In genomic region chr18:59502899-59503245, GRCh38 we compare ENCODE assay signal across 12 cellular contexts.
DNase-seq lines count a peak whose midpoint lies in the region; ATAC-seq and TF ChIP-seq lines count a peak whose summit lies in the region.
"Had no signal": no experiment of that assay in that cellular context is flagged by ENCODE, and none has a peak within 500 bp of the region (broad histone marks: within the 10 kb centered on the region; RNA-seq: fewer than 3 reads in every experiment).

No MANE protein-coding gene starts in this region.

- H3K4me3 ChIP-seq in ACC112 (ENCODE audit: low read depth, low read length) (peak overlapping the region; percentile 62), neuronal stem cell (ENCODE audit: low read length in 2 of 2) (no peak overlapping the region)
- H3K4me3 ChIP-seq: mucosa of descending colon had no signal

- intact Hi-C loops in left cardiac atrium (cut with DNase I) = no loop called here

- no peak overlapping the region for H2AK5ac ChIP-seq in neuronal stem cell (ENCODE audit: low read depth, low read length)

- no peak overlapping the region for H4K8ac ChIP-seq in neuronal stem cell (ENCODE audit: low read depth, low read length)

- no peaks in the 10 kb centered on the region for H3K27me3 ChIP-seq in ACC112 (ENCODE audit: insufficient read depth, low read length)
- no peaks in the 10 kb centered on the region for H3K27me3 ChIP-seq in neuronal stem cell (ENCODE audit: control insufficient read depth in 3 of 3, insufficient read depth in 3 of 3, low read depth in 1 of 3, low read length in 3 of 3)

- peaks cover 52% of the 10 kb centered on the region for H3K4me1 ChIP-seq in ACC112 (ENCODE audit: control insufficient read depth, insufficient read depth, low read length, unreplicated experiment)
- peaks cover 0 to 5% of the 10 kb centered on the region in 2 donors for H3K4me1 ChIP-seq in neuronal stem cell (ENCODE audit: control insufficient read depth in 2 of 2, insufficient read depth in 1 of 2, low read depth in 1 of 2, low read length in 2 of 2)

- peak overlapping the region; percentile 15 for H2AFZ ChIP-seq in ACC112 (ENCODE audit: low read length, unreplicated experiment)
- H2AFZ ChIP-seq in neuronal stem cell (ENCODE audit: low read length) = peak overlapping the region; percentile 45

- no peak overlapping the region for H4K91ac ChIP-seq in neuronal stem cell (ENCODE audit: low read depth, low read length, poor library complexity)

- H3K18ac ChIP-seq in neuronal stem cell (ENCODE audit: low read length) = no peak overlapping the region

- H3K9me3 Mint-ChIP-seq in activated T-cell treated with anti-CD3 and anti-CD28 coated beads, Interleukin-2, amount 50 U/mL, for 4 hours = peaks cover 8% of the 10 kb centered on the region

- no peak for DNase-seq in left cardiac atrium
- DNase-seq in neuronal stem cell (ENCODE audit: low spot score) = no peak
- DNase-seq in OCI-M2 (lab: John Stamatoyannopoulos, UW; ENCODE audit: unreplicated experiment) = no peak
- no peak for DNase-seq in HCEC 1CT
- DNase-seq in activated T-cell treated with anti-CD3 and anti-CD28 coated beads, Interleukin-2, amount 50 U/mL, for 4 hours = no peak
- DNase-seq: activated naive CD4-positive, alpha-beta T cell treated with anti-CD3 and anti-CD28 coated beads, Interleukin-2, amount 50 U/mL, for 16 hours; Calu3; RPMI8226 had no signal

- H2BK120ac ChIP-seq in neuronal stem cell (ENCODE audit: low read depth, low read length) = no peak overlapping the region

- H3K4me1 Mint-ChIP-seq in activated T-cell treated with anti-CD3 and anti-CD28 coated beads, Interleukin-2, amount 50 U/mL, for 4 hours (ENCODE audit: low read depth) = no peaks in the 10 kb centered on the region

- H3K27ac ChIP-seq in ACC112 (ENCODE audit: low read depth, low read length) = peak overlapping the region; percentile 93
- H3K27ac ChIP-seq in neuronal stem cell (replicated peaks; ENCODE audit: low read length) = no peak overlapping the region

- peaks cover 66% of the 10 kb centered on the region for H3K79me2 ChIP-seq in ACC112 (ENCODE audit: control insufficient read depth, insufficient read depth, low read length, unreplicated experiment)

- H3K36me3 Mint-ChIP-seq in activated T-cell treated with anti-CD3 and anti-CD28 coated beads, Interleukin-2, amount 50 U/mL, for 4 hours (ENCODE audit: insufficient read depth) = no peaks in the 10 kb centered on the region

- peaks cover 5% of the 10 kb centered on the region for H3K27me3 Mint-ChIP-seq in activated T-cell treated with anti-CD3 and anti-CD28 coated beads, Interleukin-2, amount 50 U/mL, for 4 hours (ENCODE audit: low read depth)

- WGBS in neuronal stem cell (ENCODE audit: extremely low coverage in 2 of 2, insufficient read length in 2 of 2, insufficient replicate concordance in 1 of 2), 2 donors = no CpG with 5 or more reads among the region's 5 CpGs

- H3K4me2 ChIP-seq in neuronal stem cell (ENCODE audit: insufficient read depth, low read length, poor library complexity, severe bottlenecking) = no peak overlapping the region

- H3K79me1 ChIP-seq in neuronal stem cell (ENCODE audit: low read depth, low read length) = no peaks in the 10 kb centered on the region

- H3K4me3 Mint-ChIP-seq in activated T-cell treated with anti-CD3 and anti-CD28 coated beads, Interleukin-2, amount 50 U/mL, for 4 hours = no peak overlapping the region

- H2BK15ac ChIP-seq in neuronal stem cell (ENCODE audit: low read length) = no peak overlapping the region

- no peak overlapping the region for H2BK12ac ChIP-seq in neuronal stem cell (ENCODE audit: low read length)

- H3K9me3 ChIP-seq in neuronal stem cell (replicated peaks in 1 of 2; ENCODE audit: control insufficient read depth in 2 of 2, insufficient read depth in 1 of 2, low read depth in 1 of 2, low read length in 2 of 2) = peaks cover 0 to 4% of the 10 kb centered on the region in 2 donors
- H3K9me3 ChIP-seq: mucosa of descending colon had no signal

- no peak overlapping the region for H3K9ac ChIP-seq in neuronal stem cell (ENCODE audit: low read depth, low read length, poor library complexity)

- H3K14ac ChIP-seq in neuronal stem cell (ENCODE audit: low read length) = no peak overlapping the region

- H3K4ac ChIP-seq in neuronal stem cell (ENCODE audit: low read length) = no peak overlapping the region

- ATAC-seq in SK-N-SH treated with all-trans-retinoic acid at 6 μM for 48 hours (no peak; the same call in 2 of the 3 replicates), left cardiac atrium (peak; percentile 15 to 21), GM19328 (IDR thresholded peaks at IDR 0.05; ENCODE audit: unreplicated experiment) (no peak)
- ATAC-seq in activated T-cell treated with anti-CD3 and anti-CD28 coated beads, Interleukin-2, amount 50 U/mL, for 4 hours = no peak

- H2BK5ac ChIP-seq in neuronal stem cell (ENCODE audit: low read length) = no peak overlapping the region

- H3K23ac ChIP-seq in neuronal stem cell (ENCODE audit: low read depth, low read length, poor library complexity) = no peak overlapping the region

- H3K36me3 ChIP-seq in ACC112 (ENCODE audit: insufficient read depth, low read length) (0 out of 2 replicates have a peak, but pooled peaks cover 3% of the 10 kb centered on the region), neuronal stem cell (replicated peaks in 1 of 2; ENCODE audit: control insufficient read depth in 2 of 2, insufficient read depth in 2 of 2, low read length in 2 of 2) (no peaks in the 10 kb centered on the region)

TF ChIP-seq in SK-N-SH treated with all-trans-retinoic acid at 6 μM for 48 hours, 23 proteins besides CTCF, POLR2A, EP300 and RAD21 (continues in another document):
- TF ChIP-seq ZNF70 (CRISPR knock-in tag; IDR thresholded peaks at IDR 0.05) = no peak
- peak; percentile 38; the same call in 1 of the 2 replicates for TF ChIP-seq TCF4 (CRISPR knock-in tag; IDR thresholded peaks at IDR 0.05; ENCODE audit: borderline replicate concordance)
- no peak for TF ChIP-seq POU6F1 (CRISPR knock-in tag; IDR thresholded peaks at IDR 0.05; ENCODE audit: borderline replicate concordance, low read depth)
- no peak for TF ChIP-seq CSRNP3 (CRISPR knock-in tag; IDR thresholded peaks at IDR 0.05)
- no peak for TF ChIP-seq BACH2 (CRISPR knock-in tag; IDR thresholded peaks at IDR 0.05; ENCODE audit: borderline replicate concordance)
- TF ChIP-seq OSR1 (CRISPR knock-in tag; IDR thresholded peaks at IDR 0.05) = no peak
- TF ChIP-seq PATZ1 (CRISPR knock-in tag; IDR thresholded peaks at IDR 0.05; ENCODE audit: borderline replicate concordance) = no peak
- TF ChIP-seq CSDC2 (CRISPR knock-in tag; IDR thresholded peaks at IDR 0.05) = no peak
- no peak for TF ChIP-seq GLIS3 (CRISPR knock-in tag; IDR thresholded peaks at IDR 0.05)
- TF ChIP-seq ZNF565 (CRISPR knock-in tag; conservative IDR thresholded peaks at IDR 0.05; ENCODE audit: low read depth) = 0 out of 2 replicates have a peak, but pooled peaks have one; percentile 15
- no peak for TF ChIP-seq PPARA (CRISPR knock-in tag; IDR thresholded peaks at IDR 0.05; ENCODE audit: borderline replicate concordance)
- no peak for TF ChIP-seq ARNTL (CRISPR knock-in tag; IDR thresholded peaks at IDR 0.05; ENCODE audit: borderline replicate concordance, low read depth)

Comparison
In these comparisons a context has a peak if more than half of its experiments do, and no peak if none do; other contexts are left out.
1. ATAC-seq: peak in left cardiac atrium (2 of 2); none in SK-N-SH treated with all-trans-retinoic acid at 6 μM for 48 hours (single experiment), GM19328 (single experiment) and activated T-cell treated with anti-CD3 and anti-CD28 coated beads, Interleukin-2, amount 50 U/mL, for 4 hours (0 of 2).